Comparison of ENCODE assay signal across 15 cellular contexts in genomic region chr4:140076307-140076706, GRCh38.
DNase-seq lines count a peak whose midpoint lies in the region; ATAC-seq and TF ChIP-seq lines count a peak whose summit lies in the region.
"Had no signal": no experiment of that assay in that cellular context is flagged by ENCODE, and none has a peak within 500 bp of the region (broad histone marks: within the 10 kb centered on the region; RNA-seq: fewer than 3 reads in every experiment).

No MANE protein-coding gene starts in this region.

- H3K27me3 ChIP-seq in smooth muscle cell (ENCODE audit: low read depth): no peaks in the 10 kb centered on the region
- H3K27me3 ChIP-seq: BE2C had no signal

- no peaks in the 10 kb centered on the region for H3K9me3 ChIP-seq in KOPT-K1 (ENCODE audit: insufficient read depth, low read length, poor library complexity, severe bottlenecking)
- no peaks in the 10 kb centered on the region for H3K9me3 ChIP-seq in smooth muscle cell (replicated peaks; ENCODE audit: low read depth)
- H3K9me3 ChIP-seq: BE2C had no signal

- H3K4me1 Mint-ChIP-seq in natural killer cell treated with Interleukin-12 subunit alpha and Interleukin-12 subunit beta and Interleukin-15 and Interleukin-18, amount 100 ng/mL, for 72 hours (ENCODE audit: low read depth in 2 of 2): peaks cover 23 to 36% of the 10 kb centered on the region in 2 donors
- H3K4me1 Mint-ChIP-seq in natural killer cell (peaks cover 10 to 13% of the 10 kb centered on the region in 2 donors), WTC11 (peaks cover 34% of the 10 kb centered on the region)

- no peaks in the 10 kb centered on the region for H4K20me1 ChIP-seq in smooth muscle cell (ENCODE audit: low read depth)

- H3K79me2 ChIP-seq in smooth muscle cell (ENCODE audit: low read depth): peaks cover 64% of the 10 kb centered on the region

- peaks cover 37% of the 10 kb centered on the region for H3F3A ChIP-seq in smooth muscle cell (ENCODE audit: low read depth)

- CTCF ChIA-PET in WTC11 (lab: Charles Lee): interaction anchor here (0.5 kb wide), 1 partner anchor 70 kb away, joined by 3 read pairs; no protein-coding TSS in a partner anchor

- no peaks in the 10 kb centered on the region for H3K36me3 Mint-ChIP-seq in natural killer cell treated with Interleukin-12 subunit alpha and Interleukin-12 subunit beta and Interleukin-15 and Interleukin-18, amount 100 ng/mL, for 72 hours
- H3K36me3 Mint-ChIP-seq in natural killer cell: no peaks in the 10 kb centered on the region
- no peaks in the 10 kb centered on the region for H3K36me3 Mint-ChIP-seq in WTC11

- H3K9me3 Mint-ChIP-seq in natural killer cell treated with Interleukin-12 subunit alpha and Interleukin-12 subunit beta and Interleukin-15 and Interleukin-18, amount 100 ng/mL, for 72 hours: no peaks in the 10 kb centered on the region
- no peaks in the 10 kb centered on the region for H3K9me3 Mint-ChIP-seq in natural killer cell
- H3K9me3 Mint-ChIP-seq in WTC11: peaks cover 4% of the 10 kb centered on the region; the same call in 1 of the 2 replicates

- H3K4me2 ChIP-seq in smooth muscle cell: peak overlapping the region; percentile 8

- POLR2A ChIA-PET in WTC11 (lab: Charles Lee): interaction anchor here (0.8 kb wide), 1 partner anchor 9 kb away, joined by 3 read pairs; no protein-coding TSS in a partner anchor

- H2AFZ ChIP-seq in smooth muscle cell (ENCODE audit: low read depth): no peak overlapping the region

- H3K27me3 Mint-ChIP-seq in natural killer cell treated with Interleukin-12 subunit alpha and Interleukin-12 subunit beta and Interleukin-15 and Interleukin-18, amount 100 ng/mL, for 72 hours: peaks cover 35 to 37% of the 10 kb centered on the region in 2 donors
- H3K27me3 Mint-ChIP-seq in natural killer cell (ENCODE audit: low read depth in 2 of 2) (peaks cover 44 to 54% of the 10 kb centered on the region in 2 donors), WTC11 (ENCODE audit: low read depth) (no peaks in the 10 kb centered on the region)

- no peak overlapping the region for H3K4me3 ChIP-seq in smooth muscle cell
- H3K4me3 ChIP-seq in lower leg skin (ENCODE audit: low read depth, poor library complexity, severe bottlenecking): no peak overlapping the region

- no peak for TF ChIP-seq POLR2A in lower leg skin (IDR thresholded peaks at IDR 0.05)

- intact Hi-C loops in natural killer cell (cut with micrococcal nuclease) (no loop called here), lower leg skin (cut with DNase I; ENCODE audit: low total_unique reads) (no loop called here)

- H3K27ac ChIP-seq in KOPT-K1 (ENCODE audit: low read depth, low read length, poor library complexity, severe bottlenecking): peak overlapping the region; percentile 43
- H3K27ac ChIP-seq in smooth muscle cell (ENCODE audit: low read depth): peak overlapping the region; percentile 48

- DNase-seq in natural killer cell treated with Interleukin-12 subunit alpha and Interleukin-12 subunit beta and Interleukin-15 and Interleukin-18, amount 100 ng/mL, for 72 hours (ENCODE audit: low spot score): no peak
- DNase-seq in natural killer cell (no peak), WTC11 (ENCODE audit: low spot score) (no peak), smooth muscle cell (lab: John Stamatoyannopoulos, UW; ENCODE audit: unreplicated experiment) (no peak), lower leg skin (ENCODE audit: low spot score in 2 of 2) (no peak), activated gamma-delta T cell (lab: John Stamatoyannopoulos, UW) (no peak), NCI-H2171 treated with DMSO at 0.1 percent for 48 hours (lab: John Stamatoyannopoulos, UW) (no peak)
- DNase-seq: BE2C, DMS 273 treated with DMSO at 0.1 percent for 48 hours, EL, Karpas-422, NCI-H187 treated with DMSO at 0.1 percent for 48 hours, NCI-H510A, SIG-M5 had no signal

- no peak for TF ChIP-seq CTCF in natural killer cell (IDR thresholded peaks at IDR 0.05)
- TF ChIP-seq CTCF in WTC11 (IDR thresholded peaks at IDR 0.05): no peak
- TF ChIP-seq CTCF in smooth muscle cell (IDR thresholded peaks at IDR 0.05; ENCODE audit: borderline replicate concordance, insufficient read depth, poor library complexity, severe bottlenecking): no peak
- TF ChIP-seq CTCF in lower leg skin (IDR thresholded peaks at IDR 0.05): no peak

- ATAC-seq in natural killer cell treated with Interleukin-12 subunit alpha and Interleukin-12 subunit beta and Interleukin-15 and Interleukin-18, amount 100 ng/mL, for 72 hours: peak in 1 of 2 donors; percentile 43
- no peak for ATAC-seq in natural killer cell
- no peak for ATAC-seq in WTC11

- H3K4me1 ChIP-seq in smooth muscle cell (ENCODE audit: low read depth): peaks cover 31% of the 10 kb centered on the region
- H3K4me1 ChIP-seq: BE2C had no signal

- WGBS in smooth muscle cell (ENCODE audit: low lambda C conversion rate): 66% methylated on average over 2 of the region's 2 CpGs
- 82 to 85% methylated on average over 2 of the region's 2 CpGs for WGBS in lower leg skin, 2 donors

- no peaks in the 10 kb centered on the region for H3K36me3 ChIP-seq in KOPT-K1 (ENCODE audit: insufficient read depth, low read length)
- no peaks in the 10 kb centered on the region for H3K36me3 ChIP-seq in smooth muscle cell (ENCODE audit: low read depth)
- H3K36me3 ChIP-seq: BE2C had no signal

- no peak overlapping the region for H3K9ac ChIP-seq in smooth muscle cell (ENCODE audit: low read depth)

- H3K27ac Mint-ChIP-seq in natural killer cell treated with Interleukin-12 subunit alpha and Interleukin-12 subunit beta and Interleukin-15 and Interleukin-18, amount 100 ng/mL, for 72 hours: no peak overlapping the region
- no peak overlapping the region for H3K27ac Mint-ChIP-seq in natural killer cell
- peak overlapping the region; percentile 8 for H3K27ac Mint-ChIP-seq in WTC11

- H3K4me3 Mint-ChIP-seq in natural killer cell treated with Interleukin-12 subunit alpha and Interleukin-12 subunit beta and Interleukin-15 and Interleukin-18, amount 100 ng/mL, for 72 hours: peak overlapping the region; percentile 38
- H3K4me3 Mint-ChIP-seq in natural killer cell (no peak overlapping the region), WTC11 (no peak overlapping the region)

TF ChIP-seq in WTC11, 78 proteins besides CTCF, POLR2A, EP300 and RAD21 (continues in another document):
- TF ChIP-seq HMGA2 (CRISPR knock-in tag; IDR thresholded peaks at IDR 0.05): no peak
- TF ChIP-seq TP53 (CRISPR knock-in tag; IDR thresholded peaks at IDR 0.05): no peak
- TF ChIP-seq MLX (CRISPR knock-in tag; IDR thresholded peaks at IDR 0.05): no peak
- no peak for TF ChIP-seq EMX1 (CRISPR knock-in tag; IDR thresholded peaks at IDR 0.05)
- no peak for TF ChIP-seq CBFB (CRISPR knock-in tag; IDR thresholded peaks at IDR 0.05; ENCODE audit: low read depth)
- no peak for TF ChIP-seq SMAD3 (CRISPR knock-in tag; IDR thresholded peaks at IDR 0.05; ENCODE audit: borderline replicate concordance)
- no peak for TF ChIP-seq STAT6 (CRISPR knock-in tag; conservative IDR thresholded peaks at IDR 0.05; ENCODE audit: low read depth)
- TF ChIP-seq ZNF425 (CRISPR knock-in tag; conservative IDR thresholded peaks at IDR 0.05): no peak
- TF ChIP-seq FOXJ3 (CRISPR knock-in tag; IDR thresholded peaks at IDR 0.05; ENCODE audit: borderline replicate concordance): no peak
- TF ChIP-seq ZNF416 (CRISPR knock-in tag; IDR thresholded peaks at IDR 0.05): no peak
- no peak for TF ChIP-seq NR2C2 (CRISPR knock-in tag; IDR thresholded peaks at IDR 0.05)
